24 cellular contexts compared by ENCODE assay signal in the genomic region with DNA sequence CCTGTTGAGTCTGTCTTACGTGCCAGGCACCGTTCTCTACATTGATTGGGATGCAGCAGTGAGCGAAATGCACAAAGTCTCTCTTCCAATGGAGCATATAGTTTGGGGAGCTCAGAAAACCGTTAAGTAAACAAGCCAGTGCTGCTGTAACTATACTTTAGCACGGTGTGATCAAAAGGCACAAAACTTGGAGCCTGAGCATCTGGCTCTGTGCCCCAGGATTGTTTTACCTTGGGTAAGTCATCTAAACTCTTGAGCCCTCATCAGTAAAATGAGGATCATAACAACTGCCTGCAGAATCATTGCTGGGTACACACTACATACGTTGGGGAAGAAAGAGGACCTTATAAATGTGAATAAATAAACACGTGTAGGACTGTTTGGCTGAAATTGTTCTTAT. TPM values are rescaled to one million over a fixed set of nuclear protein-coding genes. Genes with fewer than 3 reads are reported as not detected.
DNase-seq lines count a peak whose midpoint lies in the region; TF ChIP-seq lines count a peak whose summit lies in the region.
"Had no signal": no experiment of that assay in that cellular context is flagged by ENCODE, and none has a peak within 500 bp of the region (broad histone marks: within the 10 kb centered on the region; RNA-seq: fewer than 3 reads in every experiment).

No MANE protein-coding gene starts in this region.

- no peaks in the 10 kb centered on the region for H3K27me3 Mint-ChIP-seq in osteocyte (ENCODE audit: unreplicated experiment)

- H3K9me3 ChIP-seq in HUES6 (ENCODE audit: control insufficient read depth, insufficient read depth, low read depth, low read length) (no peaks in the 10 kb centered on the region), adipocyte (ENCODE audit: control insufficient read depth, low read length) (no peaks in the 10 kb centered on the region), vagina (no peaks in the 10 kb centered on the region)
- H3K9me3 ChIP-seq: esophagus muscularis mucosa, left lung, sigmoid colon had no signal

- TF ChIP-seq POLR2A in vagina (IDR thresholded peaks at IDR 0.05) = no peak

- H3K4me3 ChIP-seq in HUES6 (ENCODE audit: low read depth, low read length) = no peak overlapping the region; the same call in 1 of the 2 replicates
- no peak overlapping the region for H3K4me3 ChIP-seq in adipocyte (ENCODE audit: low read length)
- no peak overlapping the region for H3K4me3 ChIP-seq in vagina
- H3K4me3 ChIP-seq: esophagus muscularis mucosa, left lung, sigmoid colon had no signal

- H3K9me3 Mint-ChIP-seq in osteocyte (ENCODE audit: unreplicated experiment) = no peaks in the 10 kb centered on the region
- H3K9me3 Mint-ChIP-seq: activated CD4-positive, alpha-beta T cell treated with anti-CD3 and anti-CD28 coated beads, Interleukin-2, amount 10 ng/mL, durations not matched to agents 7 days and 5 days; activated naive CD4-positive, alpha-beta T cell treated with anti-CD3 and anti-CD28 coated beads, Interleukin-2, amount 50 U/mL, for 24 hours; activated T-cell treated with anti-CD3 and anti-CD28 coated beads, Interleukin-2, amount 50 U/mL, for 72 hours; CD8-positive, alpha-beta T cell; endodermal cell; natural killer cell treated with Interleukin-12 subunit alpha and Interleukin-12 subunit beta and Interleukin-15 and Interleukin-18, amount 100 ng/mL, for 72 hours had no signal

- intact Hi-C loops in vagina (cut with DNase I) = no loop called here

- no peaks in the 10 kb centered on the region for H3K27me3 ChIP-seq in HUES6 (ENCODE audit: control insufficient read depth, insufficient read depth, low read length)
- no peaks in the 10 kb centered on the region for H3K27me3 ChIP-seq in adipocyte (replicated peaks; ENCODE audit: control insufficient read depth, insufficient read depth, low read length)
- no peaks in the 10 kb centered on the region for H3K27me3 ChIP-seq in vagina

- no peak overlapping the region for H3K4me3 Mint-ChIP-seq in osteocyte (ENCODE audit: unreplicated experiment)
- H3K4me3 Mint-ChIP-seq: activated CD4-positive, alpha-beta T cell treated with anti-CD3 and anti-CD28 coated beads, Interleukin-2, amount 10 ng/mL, durations not matched to agents 7 days and 5 days; activated naive CD4-positive, alpha-beta T cell treated with anti-CD3 and anti-CD28 coated beads, Interleukin-2, amount 50 U/mL, for 24 hours; activated T-cell treated with anti-CD3 and anti-CD28 coated beads, Interleukin-2, amount 50 U/mL, for 72 hours; CD8-positive, alpha-beta T cell; endodermal cell; natural killer cell treated with Interleukin-12 subunit alpha and Interleukin-12 subunit beta and Interleukin-15 and Interleukin-18, amount 100 ng/mL, for 72 hours had no signal

- H3K27ac ChIP-seq in HUES6 (ENCODE audit: low read depth, low read length) = no peak overlapping the region; the same call in 1 of the 2 replicates
- no peak overlapping the region for H3K27ac ChIP-seq in vagina
- H3K27ac ChIP-seq: esophagus muscularis mucosa, KMS-11, left lung, sigmoid colon had no signal

- H3K36me3 ChIP-seq in HUES6 (ENCODE audit: control insufficient read depth, insufficient read depth, low read length) = no peaks in the 10 kb centered on the region
- no peaks in the 10 kb centered on the region for H3K36me3 ChIP-seq in adipocyte (ENCODE audit: control insufficient read depth, insufficient read depth, low read length, severe bottlenecking)
- H3K36me3 ChIP-seq in vagina = no peaks in the 10 kb centered on the region
- H3K36me3 ChIP-seq: esophagus muscularis mucosa, left lung, sigmoid colon had no signal

- TF ChIP-seq CTCF in osteocyte (IDR thresholded peaks at IDR 0.05) (no peak), vagina (IDR thresholded peaks at IDR 0.05) (no peak)

- H3K4me1 Mint-ChIP-seq in osteocyte (ENCODE audit: unreplicated experiment) = peaks cover 19% of the 10 kb centered on the region
- H3K4me1 Mint-ChIP-seq: activated CD4-positive, alpha-beta T cell treated with anti-CD3 and anti-CD28 coated beads, Interleukin-2, amount 10 ng/mL, durations not matched to agents 7 days and 5 days; activated naive CD4-positive, alpha-beta T cell treated with anti-CD3 and anti-CD28 coated beads, Interleukin-2, amount 50 U/mL, for 24 hours had no signal

- no peaks in the 10 kb centered on the region for H3K36me3 Mint-ChIP-seq in osteocyte (ENCODE audit: unreplicated experiment)
- H3K36me3 Mint-ChIP-seq: activated naive CD4-positive, alpha-beta T cell treated with anti-CD3 and anti-CD28 coated beads, Interleukin-2, amount 50 U/mL, for 24 hours; CD8-positive, alpha-beta T cell; natural killer cell treated with Interleukin-12 subunit alpha and Interleukin-12 subunit beta and Interleukin-15 and Interleukin-18, amount 100 ng/mL, for 72 hours had no signal

- H3K9ac ChIP-seq in HUES6 (ENCODE audit: low read length) (peak overlapping the region; percentile 21), adipocyte (ENCODE audit: low read length) (no peak overlapping the region)
- H3K9ac ChIP-seq: KMS-11 had no signal

- H3K27ac Mint-ChIP-seq in osteocyte (ENCODE audit: unreplicated experiment) = peak overlapping the region; percentile 82
- H3K27ac Mint-ChIP-seq: activated CD4-positive, alpha-beta T cell treated with anti-CD3 and anti-CD28 coated beads, Interleukin-2, amount 10 ng/mL, durations not matched to agents 7 days and 5 days; activated naive CD4-positive, alpha-beta T cell treated with anti-CD3 and anti-CD28 coated beads, Interleukin-2, amount 50 U/mL, for 24 hours; activated T-cell treated with anti-CD3 and anti-CD28 coated beads, Interleukin-2, amount 50 U/mL, for 72 hours; CD8-positive, alpha-beta T cell; natural killer cell treated with Interleukin-12 subunit alpha and Interleukin-12 subunit beta and Interleukin-15 and Interleukin-18, amount 100 ng/mL, for 72 hours had no signal

- peak; percentile 44 for DNase-seq in NCI-H1092 treated with DMSO at 0.1 percent for 48 hours (lab: John Stamatoyannopoulos, UW)
- DNase-seq in NCI-H1092 (lab: John Stamatoyannopoulos, UW) = no peak
- peak; percentile 21 for DNase-seq in adipocyte (ENCODE audit: low read depth)
- DNase-seq in osteocyte (ENCODE audit: extremely low spot score, unreplicated experiment) = no peak
- DNase-seq in activated naive CD4-positive, alpha-beta T cell treated with anti-CD3 and anti-CD28 coated beads, Interleukin-2, amount 50 U/mL, for 16 hours = no peak
- DNase-seq in NCI-H1048 (lab: John Stamatoyannopoulos, UW) = no peak
- DNase-seq in vagina (ENCODE audit: extremely low spot score in 2 of 2) = no peak
- DNase-seq: 8988T; activated CD4-positive, alpha-beta T cell treated with anti-CD3 and anti-CD28 coated beads, Interleukin-2, amount 10 ng/mL, durations not matched to agents 7 days and 5 days; activated T-cell treated with anti-CD3 and anti-CD28 coated beads, Interleukin-2, amount 50 U/mL, for 72 hours; caudate nucleus; CD8-positive, alpha-beta T cell; left lung; NCI-H2029; posterior cingulate gyrus; sigmoid colon; T-helper 2 cell; trophoblast cell had no signal

- H3K4me1 ChIP-seq in HUES6 (ENCODE audit: control insufficient read depth, insufficient read depth, low read length) (peaks cover 32% of the 10 kb centered on the region; the same call in 1 of the 2 replicates), adipocyte (ENCODE audit: control insufficient read depth, insufficient read depth, low read length) (peaks cover 21% of the 10 kb centered on the region), vagina (peaks cover 5% of the 10 kb centered on the region)
- H3K4me1 ChIP-seq: esophagus muscularis mucosa, left lung, sigmoid colon had no signal

RNA-seq across cellular contexts. Expression of a gene that starts 1.8 kb away (rescaled TPM):
- total RNA-seq in osteocyte (0.13 TPM in 1 of 2 replicates, not detected in the other), vagina (not detected)
- total RNA-seq: sigmoid colon had no signal

RNA-seq across cellular contexts. Expression of a gene that starts 43.6 kb away (rescaled TPM):
- total RNA-seq in osteocyte (6.1 and 6.3 TPM in 2 replicates), vagina (2.0 TPM)

Comparison
In these comparisons a context has a peak if more than half of its experiments do, and no peak if none do; other contexts are left out.
1. DNase-seq: peak in NCI-H1092 treated with DMSO at 0.1 percent for 48 hours (single experiment) and adipocyte (single experiment); none in NCI-H1092 (single experiment), osteocyte (single experiment), activated naive CD4-positive, alpha-beta T cell treated with anti-CD3 and anti-CD28 coated beads, Interleukin-2, amount 50 U/mL, for 16 hours (single experiment), NCI-H1048 (single experiment) and vagina (0 of 2).